In genomic region chr1:184639205-184639604, GRCh38 we compare ENCODE assay signal across 28 cellular contexts.
"Had no signal": no experiment of that assay in that cellular context is flagged by ENCODE, and none has a peak within 500 bp of the region (broad histone marks: within the 10 kb centered on the region; RNA-seq: fewer than 3 reads in every experiment).

No MANE protein-coding gene starts in this region.

- H3K4me2 ChIP-seq: neural progenitor cell had no signal

- H3K36me3 ChIP-seq: neural progenitor cell, neutrophil, pancreas, right lobe of liver, sigmoid colon, stomach, thoracic aorta, thyroid gland, transverse colon, upper lobe of right lung, uterus had no signal

- H3K9ac ChIP-seq: neural progenitor cell had no signal

- H3K27me3 ChIP-seq: neural progenitor cell, neutrophil, pancreas, right lobe of liver, sigmoid colon, stomach, thyroid gland, transverse colon, upper lobe of right lung, uterus had no signal

- H3K4me3 ChIP-seq: neural progenitor cell, pancreas, right lobe of liver, sigmoid colon, stomach, thoracic aorta, thyroid gland, transverse colon, upper lobe of right lung, uterus had no signal

- H3K4me1 Mint-ChIP-seq: naive thymus-derived CD4-positive, alpha-beta T cell; neural progenitor cell; stimulated activated effector memory CD8-positive, alpha-beta T cell treated with anti-CD3 and anti-CD28 coated beads, Interleukin-12 subunit alpha, Interleukin-12 subunit beta, amount 100 ng/mL, for 72 hours; stimulated activated naive B cell treated with anti-CD40 and anti-IgM and Interleukin-4, amounts not matched to agents 10 μg/mL and 1 μg/mL and 100 μg/mL, for 72 hours had no signal

- H3K27ac ChIP-seq: neural progenitor cell, neutrophil, pancreas, right lobe of liver, sigmoid colon, thoracic aorta, thyroid gland, transverse colon, upper lobe of right lung, uterus had no signal

- H3K36me3 Mint-ChIP-seq: naive thymus-derived CD4-positive, alpha-beta T cell; natural killer cell; neural progenitor cell; stimulated activated effector memory CD8-positive, alpha-beta T cell treated with anti-CD3 and anti-CD28 coated beads, Interleukin-12 subunit alpha, Interleukin-12 subunit beta, amount 100 ng/mL, for 72 hours; stimulated activated naive B cell treated with anti-CD40 and anti-IgM and Interleukin-4, amounts not matched to agents 10 μg/mL and 1 μg/mL and 100 μg/mL, for 72 hours had no signal

- H2AFZ ChIP-seq: neural progenitor cell had no signal

- ATAC-seq: naive thymus-derived CD4-positive, alpha-beta T cell; pancreas; right cardiac atrium; right lobe of liver; stimulated activated effector memory CD8-positive, alpha-beta T cell treated with anti-CD3 and anti-CD28 coated beads, Interleukin-12 subunit alpha, Interleukin-12 subunit beta, amount 100 ng/mL, for 72 hours; stimulated activated naive B cell treated with anti-CD40 and anti-IgM and Interleukin-4, amounts not matched to agents 10 μg/mL and 1 μg/mL and 100 μg/mL, for 72 hours; upper lobe of right lung had no signal

- H3K27ac Mint-ChIP-seq: naive thymus-derived CD4-positive, alpha-beta T cell; natural killer cell; nephron; neural progenitor cell; progenitor cell of endocrine pancreas; stimulated activated effector memory CD8-positive, alpha-beta T cell treated with anti-CD3 and anti-CD28 coated beads, Interleukin-12 subunit alpha, Interleukin-12 subunit beta, amount 100 ng/mL, for 72 hours; stimulated activated naive CD8-positive, alpha-beta T cell treated with anti-CD3 and anti-CD28 coated beads, Interleukin-15, Interleukin-2, amounts not matched to agents 100 ng/mL and 50 ng/mL, for 24 hours; type B pancreatic cell had no signal

- H3K9me3 Mint-ChIP-seq: natural killer cell; stimulated activated effector memory CD8-positive, alpha-beta T cell treated with anti-CD3 and anti-CD28 coated beads, Interleukin-12 subunit alpha, Interleukin-12 subunit beta, amount 100 ng/mL, for 72 hours; stimulated activated naive B cell treated with anti-CD40 and anti-IgM and Interleukin-4, amounts not matched to agents 10 μg/mL and 1 μg/mL and 100 μg/mL, for 72 hours; stimulated activated naive CD8-positive, alpha-beta T cell treated with anti-CD3 and anti-CD28 coated beads, Interleukin-15, Interleukin-2, amounts not matched to agents 100 ng/mL and 50 ng/mL, for 24 hours had no signal

- H3K9me3 ChIP-seq: neutrophil, pancreas, right lobe of liver, sigmoid colon, stomach, thoracic aorta, thyroid gland, transverse colon, upper lobe of right lung, uterus had no signal

- H3K4me3 Mint-ChIP-seq: naive thymus-derived CD4-positive, alpha-beta T cell; natural killer cell; nephron; neural progenitor cell; stimulated activated effector memory CD8-positive, alpha-beta T cell treated with anti-CD3 and anti-CD28 coated beads, Interleukin-12 subunit alpha, Interleukin-12 subunit beta, amount 100 ng/mL, for 72 hours; stimulated activated naive B cell treated with anti-CD40 and anti-IgM and Interleukin-4, amounts not matched to agents 10 μg/mL and 1 μg/mL and 100 μg/mL, for 72 hours; stimulated activated naive CD8-positive, alpha-beta T cell treated with anti-CD3 and anti-CD28 coated beads, Interleukin-15, Interleukin-2, amounts not matched to agents 100 ng/mL and 50 ng/mL, for 24 hours; type B pancreatic cell had no signal

- H3K27me3 Mint-ChIP-seq: type B pancreatic cell had no signal

- H3K4me1 ChIP-seq: pancreas, transverse colon, upper lobe of right lung, uterus had no signal

- DNase-seq: naive thymus-derived CD4-positive, alpha-beta T cell; natural killer cell; nucleus accumbens; pancreas; retina; right cardiac atrium; right lobe of liver; sigmoid colon; small intestine; stimulated activated CD4-positive, alpha-beta T cell treated with anti-CD3 and anti-CD28 coated beads, Interleukin-15, amount 100 ng/mL, for 24 hours; stimulated activated CD4-positive, alpha-beta T cell treated with anti-CD3 and anti-CD28 coated beads, Interleukin-2, amount 100 ng/mL, for 24 hours; stimulated activated CD4-positive, alpha-beta T cell treated with anti-CD3 and anti-CD28 coated beads, Interleukin-2, amount 100 ng/mL, for 48 hours; stimulated activated CD4-positive, alpha-beta T cell treated with anti-CD3 and anti-CD28 coated beads, Interleukin-4, amount 100 ng/mL, for 24 hours; stimulated activated naive B cell treated with anti-CD40 and anti-IgM and Interleukin-4, amounts not matched to agents 10 μg/mL and 1 μg/mL and 100 μg/mL, for 72 hours; stimulated activated naive CD4-positive, alpha-beta T cell treated with Interleukin-2 at 50 U/mL for 16 hours; stomach; thyroid gland; transverse colon; upper lobe of right lung; uterus had no signal
